In genomic region chr19:14118165-14119051, GRCh38 we compare ENCODE assay signal across 8 cellular contexts. TPM values are rescaled to one million over a fixed set of nuclear protein-coding genes. Genes with fewer than 3 reads are reported as not detected.
DNase-seq lines count a peak whose midpoint lies in the region; ATAC-seq and TF ChIP-seq lines count a peak whose summit lies in the region.

No MANE protein-coding gene starts in this region.

- peak overlapping the region; percentile 77 for H3K4me3 Mint-ChIP-seq in activated CD8-positive, alpha-beta memory T cell treated with anti-CD3 and anti-CD28 coated beads, Interleukin-2, amount 10 ng/mL, durations not matched to agents 7 days and 5 days

- peaks cover 11% of the 10 kb centered on the region for H3K36me3 Mint-ChIP-seq in activated CD8-positive, alpha-beta memory T cell treated with anti-CD3 and anti-CD28 coated beads, Interleukin-2, amount 10 ng/mL, durations not matched to agents 7 days and 5 days

- ATAC-seq in activated CD8-positive, alpha-beta memory T cell treated with anti-CD3 and anti-CD28 coated beads, Interleukin-2, amount 10 ng/mL, durations not matched to agents 7 days and 5 days, result no peak
- peak; percentile 5 for ATAC-seq in mucosa of descending colon
- ATAC-seq in GM19035 (IDR thresholded peaks at IDR 0.05; ENCODE audit: unreplicated experiment), result no peak

- 2 to 3% methylated on average over 45 to 61 of the region's 61 CpGs for WGBS in esophagus, 2 donors
- 1 to 2% methylated on average over 17 to 38 of the region's 61 CpGs for WGBS in testis, 2 donors

- intact Hi-C loops in mucosa of descending colon (cut with DNase I, micrococcal nuclease), result loop anchor here in 1 of 2 donors (5.0 kb wide), 1 partner anchor 111 kb away; the partner anchor contains the start of gene RFX1
- intact Hi-C loops in testis (cut with DNase I; ENCODE audit: low total_unique reads), result no loop called here

- H3K9me3 Mint-ChIP-seq in activated CD8-positive, alpha-beta memory T cell treated with anti-CD3 and anti-CD28 coated beads, Interleukin-2, amount 10 ng/mL, durations not matched to agents 7 days and 5 days (ENCODE audit: low read depth), result no peaks in the 10 kb centered on the region

- DNase-seq in G401 (ENCODE audit: low spot score) (peak; percentile 70), NCI-H226 (peak; percentile 45), mucosa of descending colon (peak; percentile 61 to 83 (median 66)), testis (peak; percentile 77)
- DNase-seq in activated CD8-positive, alpha-beta memory T cell treated with anti-CD3 and anti-CD28 coated beads, Interleukin-2, amount 10 ng/mL, durations not matched to agents 7 days and 5 days, result peak; percentile 52

- H3K9me3 ChIP-seq in HEK293 (ENCODE audit: control insufficient read depth, insufficient read depth, low read depth, low read length) (no peaks in the 10 kb centered on the region), esophagus (ENCODE audit: control insufficient read depth in 2 of 2, insufficient read depth in 1 of 2, low read depth in 1 of 2, low read length in 1 of 2) (no peaks in the 10 kb centered on the region), mucosa of descending colon (no peaks in the 10 kb centered on the region), testis (no peaks in the 10 kb centered on the region)

- no peak for TF ChIP-seq CTCF in HEK293 (tag by site-specific recombination; IDR thresholded peaks at IDR 0.05)
- TF ChIP-seq CTCF in mucosa of descending colon (IDR thresholded peaks at IDR 0.05), result no peak
- no peak for TF ChIP-seq CTCF in testis (IDR thresholded peaks at IDR 0.05)

- H3K4me1 ChIP-seq in HEK293 (ENCODE audit: control insufficient read depth, insufficient read depth, low read length) (peaks cover 4% of the 10 kb centered on the region), esophagus (ENCODE audit: control insufficient read depth in 2 of 2, insufficient read depth in 2 of 2, low read length in 1 of 2) (peaks cover 3 to 20% of the 10 kb centered on the region in 2 donors), mucosa of descending colon (ENCODE audit: low read depth) (peaks cover 34% of the 10 kb centered on the region), testis (peaks cover 50% of the 10 kb centered on the region)

- peaks cover 38% of the 10 kb centered on the region for H3K4me1 Mint-ChIP-seq in activated CD8-positive, alpha-beta memory T cell treated with anti-CD3 and anti-CD28 coated beads, Interleukin-2, amount 10 ng/mL, durations not matched to agents 7 days and 5 days

- peak; percentile 7 for TF ChIP-seq POLR2A in testis (IDR thresholded peaks at IDR 0.05)

- H3K36me3 ChIP-seq in HEK293 (ENCODE audit: control insufficient read depth in 2 of 2, insufficient read depth in 1 of 2, low read length in 2 of 2), result peaks cover 0 to 29% of the 10 kb centered on the region in 2 experiments; a peak in 2 of 3 replicates
- H3K36me3 ChIP-seq in esophagus (ENCODE audit: control insufficient read depth in 2 of 2, insufficient read depth in 2 of 2, low read length in 1 of 2), result no peaks in the 10 kb centered on the region
- H3K36me3 ChIP-seq in mucosa of descending colon (ENCODE audit: low read depth), result no peaks in the 10 kb centered on the region
- H3K36me3 ChIP-seq in testis (ENCODE audit: low read depth, missing control alignments), result no peaks in the 10 kb centered on the region

- H3K27ac ChIP-seq in HEK293 (ENCODE audit: extremely low read depth, low read depth, low read length) (peak overlapping the region; percentile 47; the same call in 1 of the 2 replicates), esophagus (ENCODE audit: low read depth in 2 of 2, low read length in 1 of 2) (peak overlapping the region; percentile 95 to 99), testis (peak overlapping the region; percentile 80 to 96)

- CTCF ChIA-PET in HEK293 (lab: Yijun Ruan, JAX), result no interaction called here
- CTCF ChIA-PET in activated CD8-positive, alpha-beta memory T cell treated with anti-CD3 and anti-CD28 coated beads, Interleukin-2, amount 10 ng/mL, durations not matched to agents 7 days and 5 days (lab: Charles Lee), result interaction anchor here (0.8 to 6.3 kb wide), 6 partner anchors 13 to 241 kb away, joined by 3 to 59 read pairs (median 4); partner anchors contain the start of genes ASF1B and MISP3

- H3K27me3 ChIP-seq in esophagus (ENCODE audit: control insufficient read depth in 1 of 2, insufficient read depth in 2 of 2, low read length in 2 of 2), result no peaks in the 10 kb centered on the region
- H3K27me3 ChIP-seq in testis, result no peaks in the 10 kb centered on the region

- in situ Hi-C loops in G401 (cut with HindIII; ENCODE audit: low sequenced_read_pairs), result no loop called here

- H3K27ac Mint-ChIP-seq in activated CD8-positive, alpha-beta memory T cell treated with anti-CD3 and anti-CD28 coated beads, Interleukin-2, amount 10 ng/mL, durations not matched to agents 7 days and 5 days, result peak overlapping the region; percentile 47

- no peaks in the 10 kb centered on the region for H3K27me3 Mint-ChIP-seq in activated CD8-positive, alpha-beta memory T cell treated with anti-CD3 and anti-CD28 coated beads, Interleukin-2, amount 10 ng/mL, durations not matched to agents 7 days and 5 days

- POLR2A ChIA-PET in HEK293 (lab: Yijun Ruan, JAX), result interaction anchor here (0.6 to 5.7 kb wide), 5 partner anchors 9 to 53 kb away, joined by 3 to 45 read pairs (median 4); partner anchors contain the start of gene ASF1B

- H3K4me3 ChIP-seq in HEK293 (ENCODE audit: low read depth, low read length) (peak overlapping the region; percentile 40), esophagus (ENCODE audit: low read depth in 1 of 2, low read length in 2 of 2) (peak overlapping the region; percentile 57 to 69), mucosa of descending colon (peak overlapping the region; percentile 11), testis (peak overlapping the region; percentile 49 to 58)

TF ChIP-seq in HEK293, 187 proteins besides CTCF, POLR2A, EP300 and RAD21 (continues in another document):
- TF ChIP-seq ZNF311 (tag by site-specific recombination; IDR thresholded peaks at IDR 0.05; ENCODE audit: borderline replicate concordance), result no peak
- no peak for TF ChIP-seq ZNF394 (tag by site-specific recombination; IDR thresholded peaks at IDR 0.05; ENCODE audit: borderline replicate concordance)
- TF ChIP-seq ZSCAN30 (tag by site-specific recombination; IDR thresholded peaks at IDR 0.05), result 0 out of 2 replicates have a peak, but pooled peaks have one; percentile 41
- 0 out of 2 replicates have a peak, but pooled peaks have one; percentile 14 for TF ChIP-seq PRDM4 (tag by site-specific recombination; IDR thresholded peaks at IDR 0.05)

RNA-seq across cellular contexts. Expression of gene PRKACA, which starts 0.8 kb away (rescaled TPM):
- 31.8 and 37.7 TPM in 2 replicates for total RNA-seq in G401 (2014; rRNA removed; shearing (Covaris generic))
- 10 to 100 TPM; 42.3 to 65.4 TPM for total RNA-seq in activated CD8-positive, alpha-beta memory T cell treated with anti-CD3 and anti-CD28 coated beads, Interleukin-2, amount 10 ng/mL, durations not matched to agents 7 days and 5 days
- polyA plus RNA-seq in esophagus (10 to 100 TPM; 31.2 to 32.2 TPM), testis (ENCODE audit: insufficient read depth, low read depth, low replicate concordance) (203 TPM)
- total RNA-seq in mucosa of descending colon (100 to 1,000 TPM in 1 of 3 donors, 10 to 100 TPM in 2; 75.4 to 100 (median 89.1) TPM), testis (100 to 1,000 TPM; 114 to 116 TPM)

RNA-seq across cellular contexts. Expression of gene ASF1B, which starts 18.0 kb away (rescaled TPM):
- total RNA-seq in G401 (2014; rRNA removed; shearing (Covaris generic)), result 108 and 120 TPM in 2 replicates
- 100 to 1,000 TPM; 117 to 124 TPM for total RNA-seq in activated CD8-positive, alpha-beta memory T cell treated with anti-CD3 and anti-CD28 coated beads, Interleukin-2, amount 10 ng/mL, durations not matched to agents 7 days and 5 days
- 10 to 100 TPM in 1 of 2 donors, 1 to 10 TPM in 1; 9.1 to 14.6 TPM for polyA plus RNA-seq in esophagus
- total RNA-seq in mucosa of descending colon, result 10 to 100 TPM in 1 of 3 donors, 1 to 10 TPM in 2; 2.4 to 21.7 (median 5.5) TPM
- total RNA-seq in testis, result 10 to 100 TPM; 31.5 to 52.7 TPM
- 55.2 TPM for polyA plus RNA-seq in testis (ENCODE audit: insufficient read depth, low read depth, low replicate concordance)

RNA-seq across cellular contexts. Expression of gene SAMD1, which starts 27.9 kb away (rescaled TPM):
- 162 and 188 TPM in 2 replicates for total RNA-seq in G401 (2014; rRNA removed; shearing (Covaris generic))
- total RNA-seq in activated CD8-positive, alpha-beta memory T cell treated with anti-CD3 and anti-CD28 coated beads, Interleukin-2, amount 10 ng/mL, durations not matched to agents 7 days and 5 days, result 10 to 100 TPM; 60.4 to 81.9 TPM
- polyA plus RNA-seq in esophagus (10 to 100 TPM; 27.6 to 28.4 TPM), testis (ENCODE audit: insufficient read depth, low read depth, low replicate concordance) (34.0 TPM)
- total RNA-seq in mucosa of descending colon (10 to 100 TPM; 39.8 to 61.8 (median 49.6) TPM), testis (10 to 100 TPM; 50.6 to 72.9 TPM)

RNA-seq across cellular contexts. Expression of gene C19orf67, which starts 32.8 kb away (rescaled TPM):
- total RNA-seq in G401 (2014; rRNA removed; shearing (Covaris generic)), result not detected in 2 replicates
- not detected for total RNA-seq in activated CD8-positive, alpha-beta memory T cell treated with anti-CD3 and anti-CD28 coated beads, Interleukin-2, amount 10 ng/mL, durations not matched to agents 7 days and 5 days
- polyA plus RNA-seq in esophagus, result not detected
- total RNA-seq in mucosa of descending colon, result under 1 TPM in 1 of 3 donors, not detected in 2; 0.27 TPM
- total RNA-seq in testis, result 10 to 100 TPM in 1 of 2 donors, 1 to 10 TPM in 1; 5.0 to 12.7 TPM
- polyA plus RNA-seq in testis (ENCODE audit: insufficient read depth, low read depth, low replicate concordance), result 12.6 TPM

RNA-seq across cellular contexts. Expression of gene MISP3, which starts 45.8 kb away (rescaled TPM):
- 2.8 and 4.6 TPM in 2 replicates for total RNA-seq in G401 (2014; rRNA removed; shearing (Covaris generic))
- total RNA-seq in activated CD8-positive, alpha-beta memory T cell treated with anti-CD3 and anti-CD28 coated beads, Interleukin-2, amount 10 ng/mL, durations not matched to agents 7 days and 5 days, result 1 to 10 TPM; 1.4 to 2.4 TPM
- polyA plus RNA-seq in esophagus (1 to 10 TPM; 3.1 to 7.1 TPM), testis (ENCODE audit: insufficient read depth, low read depth, low replicate concordance) (0.76 TPM)
- total RNA-seq in mucosa of descending colon (10 to 100 TPM; 13.6 to 34.2 (median 32.9) TPM), testis (1 to 10 TPM; 4.2 to 7.2 TPM)

Comparison
In these comparisons a context has a peak if more than half of its experiments do, and no peak if none do; other contexts are left out.
1. H3K27ac ChIP-seq: peak in every context shown above with its lines; median percentile 97 in esophagus; 88 in testis; 47 in HEK293.
2. H3K4me3 ChIP-seq: peak in every context shown above with its lines; median percentile 63 in esophagus; 54 in testis; 40 in HEK293; 11 in mucosa of descending colon.